Comparison of ENCODE assay signal across 1 cellular context in genomic region chr19:18023596-18024212, GRCh38.
TF ChIP-seq lines count a peak whose summit lies in the region.

No MANE protein-coding gene starts in this region.

TF ChIP-seq in HCT116, 20 proteins besides CTCF, POLR2A, EP300 and RAD21 (continued from another document):
- TF ChIP-seq ZFX (IDR thresholded peaks at IDR 0.05), result no peak
- TF ChIP-seq CEBPB (IDR thresholded peaks at IDR 0.05; ENCODE audit: low read depth), result no peak
- TF ChIP-seq CBX3 (IDR thresholded peaks at IDR 0.05; ENCODE audit: low read depth), result no peak
- TF ChIP-seq SIN3A (IDR thresholded peaks at IDR 0.05; ENCODE audit: low read depth), result no peak
